In genomic region chr6:47161176-47161687, GRCh38 we compare ENCODE assay signal across 11 cellular contexts.
A peak's percentile ranks its signal among the peaks of the same experiment; 100 is the strongest.
DNase-seq lines count a peak whose midpoint lies in the region; ATAC-seq and TF ChIP-seq lines count a peak whose summit lies in the region.
"Had no signal": no experiment of that assay in that cellular context is flagged by ENCODE, and none has a peak within 500 bp of the region (broad histone marks: within the 10 kb centered on the region; RNA-seq: fewer than 3 reads in every experiment).

No MANE protein-coding gene starts in this region.

- ATAC-seq in body of pancreas = peak; percentile 90
- ATAC-seq: activated CD4-positive, alpha-beta T cell treated with anti-CD3 and anti-CD28 coated beads for 36 hours had no signal

- TF ChIP-seq POLR2A in body of pancreas (IDR thresholded peaks at IDR 0.05) = no peak
- TF ChIP-seq POLR2A in testis (IDR thresholded peaks at IDR 0.05) = no peak

- H3K27me3 ChIP-seq in body of pancreas = no peaks in the 10 kb centered on the region
- no peaks in the 10 kb centered on the region for H3K27me3 ChIP-seq in testis

- H3K27ac ChIP-seq in body of pancreas (peak overlapping the region in 2 of 4 donors; percentile 3 to 52), testis (no peak overlapping the region)

- H3K9me3 ChIP-seq in body of pancreas = no peaks in the 10 kb centered on the region
- no peaks in the 10 kb centered on the region for H3K9me3 ChIP-seq in testis

- H3K4me3 ChIP-seq in body of pancreas = no peak overlapping the region
- no peak overlapping the region for H3K4me3 ChIP-seq in testis

- intact Hi-C loops in body of pancreas (cut with DNase I) = no loop called here
- intact Hi-C loops in testis (cut with DNase I; ENCODE audit: low total_unique reads) = no loop called here

- TF ChIP-seq CTCF in body of pancreas (IDR thresholded peaks at IDR 0.05) (no peak), testis (IDR thresholded peaks at IDR 0.05) (no peak)

- H3K4me1 ChIP-seq in body of pancreas = no peaks in the 10 kb centered on the region
- no peaks in the 10 kb centered on the region for H3K4me1 ChIP-seq in testis

- peak; percentile 38 for DNase-seq in DMS53 treated with DMSO at 0.1 percent for 48 hours (lab: John Stamatoyannopoulos, UW; ENCODE audit: unreplicated experiment)
- DNase-seq in MV-4-11 (lab: John Stamatoyannopoulos, UW) = peak; percentile 94
- peak in 2 of 4 donors; percentile 60 to 70 for DNase-seq in body of pancreas
- peak; percentile 23 for DNase-seq in midbrain (lab: John Stamatoyannopoulos, UW)
- DNase-seq in activated effector memory CD4-positive, alpha-beta T cell treated with Interleukin-2 at 50 U/mL for 16 hours = no peak
- no peak for DNase-seq in testis
- DNase-seq in NCI-H82 (lab: John Stamatoyannopoulos, UW) = no peak
- no peak for DNase-seq in central memory CD4-positive, alpha-beta T cell
- DNase-seq: activated CD4-positive, alpha-beta T cell treated with anti-CD3 and anti-CD28 coated beads for 36 hours; GDM1; NCI-H1694 had no signal

- H3K36me3 ChIP-seq in body of pancreas (replicated peaks in 1 of 2; ENCODE audit: insufficient read depth in 1 of 2, low read depth in 2 of 2) (no peaks in the 10 kb centered on the region), testis (ENCODE audit: low read depth, missing control alignments) (no peaks in the 10 kb centered on the region)

Comparison
In these comparisons a context has a peak if more than half of its experiments do, and no peak if none do; other contexts are left out.
1. DNase-seq: peak in DMS53 treated with DMSO at 0.1 percent for 48 hours (single experiment), MV-4-11 (single experiment) and midbrain (single experiment); none in activated effector memory CD4-positive, alpha-beta T cell treated with Interleukin-2 at 50 U/mL for 16 hours (single experiment), testis (single experiment), NCI-H82 (single experiment) and central memory CD4-positive, alpha-beta T cell (single experiment).